ENCODE assay signal across 1 cellular context in the genomic region with DNA sequence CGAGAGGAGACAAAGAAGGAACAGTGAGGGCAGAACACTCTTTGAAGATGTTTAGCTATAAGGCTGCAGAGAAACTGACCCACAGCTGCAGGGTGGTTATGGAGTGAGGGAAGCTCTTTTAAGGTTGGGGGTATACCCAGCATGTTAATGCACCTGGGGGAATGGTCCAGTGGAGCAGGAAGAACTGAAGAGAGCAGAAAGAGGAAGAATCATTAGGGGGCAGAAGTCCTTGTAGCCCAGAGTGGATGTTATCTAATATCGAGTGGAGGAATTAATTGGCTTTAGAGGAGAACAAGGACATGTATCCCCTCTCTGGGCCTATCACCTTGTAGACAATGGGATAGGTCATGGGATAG.
TF ChIP-seq lines count a peak whose summit lies in the region.

No MANE protein-coding gene starts in this region.

TF ChIP-seq in GM12878, 131 proteins besides CTCF, POLR2A, EP300 and RAD21:
- no peak for TF ChIP-seq ZNF622 (IDR thresholded peaks at IDR 0.05)
- TF ChIP-seq, protein P1, sequence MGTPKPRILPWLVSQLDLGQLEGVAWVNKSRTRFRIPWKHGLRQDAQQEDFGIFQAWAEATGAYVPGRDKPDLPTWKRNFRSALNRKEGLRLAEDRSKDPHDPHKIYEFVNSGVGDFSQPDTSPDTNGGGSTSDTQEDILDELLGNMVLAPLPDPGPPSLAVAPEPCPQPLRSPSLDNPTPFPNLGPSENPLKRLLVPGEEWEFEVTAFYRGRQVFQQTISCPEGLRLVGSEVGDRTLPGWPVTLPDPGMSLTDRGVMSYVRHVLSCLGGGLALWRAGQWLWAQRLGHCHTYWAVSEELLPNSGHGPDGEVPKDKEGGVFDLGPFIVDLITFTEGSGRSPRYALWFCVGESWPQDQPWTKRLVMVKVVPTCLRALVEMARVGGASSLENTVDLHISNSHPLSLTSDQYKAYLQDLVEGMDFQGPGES (IDR thresholded peaks at IDR 0.05), result no peak
- TF ChIP-seq LARP7 (IDR thresholded peaks at IDR 0.05), result no peak
- no peak for TF ChIP-seq POU2F2 (IDR thresholded peaks at IDR 0.05; ENCODE audit: borderline replicate concordance, low read depth, low read length)
- no peak for TF ChIP-seq ZNF207 (IDR thresholded peaks at IDR 0.05; ENCODE audit: borderline replicate concordance)
- TF ChIP-seq, protein P2, sequence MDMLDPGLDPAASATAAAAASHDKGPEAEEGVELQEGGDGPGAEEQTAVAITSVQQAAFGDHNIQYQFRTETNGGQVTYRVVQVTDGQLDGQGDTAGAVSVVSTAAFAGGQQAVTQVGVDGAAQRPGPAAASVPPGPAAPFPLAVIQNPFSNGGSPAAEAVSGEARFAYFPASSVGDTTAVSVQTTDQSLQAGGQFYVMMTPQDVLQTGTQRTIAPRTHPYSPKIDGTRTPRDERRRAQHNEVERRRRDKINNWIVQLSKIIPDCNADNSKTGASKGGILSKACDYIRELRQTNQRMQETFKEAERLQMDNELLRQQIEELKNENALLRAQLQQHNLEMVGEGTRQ (IDR thresholded peaks at IDR 0.05; ENCODE audit: borderline replicate concordance, low read depth, low read length), result no peak
- TF ChIP-seq PAX5 (IDR thresholded peaks at IDR 0.05; ENCODE audit: borderline replicate concordance, low read depth, low read length), result no peak
- TF ChIP-seq ATF7 (IDR thresholded peaks at IDR 0.05; ENCODE audit: low read depth), result no peak
- TF ChIP-seq SUZ12 (IDR thresholded peaks at IDR 0.05; ENCODE audit: unreplicated experiment), result no peak
- no peak for TF ChIP-seq STAT3 (IDR thresholded peaks at IDR 0.05; ENCODE audit: low read depth, low read length)
- TF ChIP-seq ZNF24 (IDR thresholded peaks at IDR 0.05), result no peak
- TF ChIP-seq SIX5 (IDR thresholded peaks at IDR 0.05; ENCODE audit: low read depth, low read length, severe bottlenecking), result no peak
- no peak for TF ChIP-seq HDAC6 (IDR thresholded peaks at IDR 0.05; ENCODE audit: unreplicated experiment)
- TF ChIP-seq MEF2B (IDR thresholded peaks at IDR 0.05; ENCODE audit: partially characterized antibody, poor library complexity, severe bottlenecking), result no peak
- TF ChIP-seq NFIC (IDR thresholded peaks at IDR 0.05; ENCODE audit: low read depth, low read length), result no peak
- TF ChIP-seq CBX5 (IDR thresholded peaks at IDR 0.05; ENCODE audit: low read depth), result no peak
- no peak for TF ChIP-seq ESRRA (IDR thresholded peaks at IDR 0.05; ENCODE audit: low read length)
- no peak for TF ChIP-seq TARDBP (IDR thresholded peaks at IDR 0.05; ENCODE audit: borderline replicate concordance)
- no peak for TF ChIP-seq FOS (IDR thresholded peaks at IDR 0.05; ENCODE audit: borderline replicate concordance, extremely low read depth, insufficient read length)
- TF ChIP-seq, protein P3, sequence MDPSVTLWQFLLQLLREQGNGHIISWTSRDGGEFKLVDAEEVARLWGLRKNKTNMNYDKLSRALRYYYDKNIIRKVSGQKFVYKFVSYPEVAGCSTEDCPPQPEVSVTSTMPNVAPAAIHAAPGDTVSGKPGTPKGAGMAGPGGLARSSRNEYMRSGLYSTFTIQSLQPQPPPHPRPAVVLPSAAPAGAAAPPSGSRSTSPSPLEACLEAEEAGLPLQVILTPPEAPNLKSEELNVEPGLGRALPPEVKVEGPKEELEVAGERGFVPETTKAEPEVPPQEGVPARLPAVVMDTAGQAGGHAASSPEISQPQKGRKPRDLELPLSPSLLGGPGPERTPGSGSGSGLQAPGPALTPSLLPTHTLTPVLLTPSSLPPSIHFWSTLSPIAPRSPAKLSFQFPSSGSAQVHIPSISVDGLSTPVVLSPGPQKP (IDR thresholded peaks at IDR 0.05; ENCODE audit: low read depth, low read length), result no peak
